Comparison of ENCODE assay signal across 14 cellular contexts in the genomic region with DNA sequence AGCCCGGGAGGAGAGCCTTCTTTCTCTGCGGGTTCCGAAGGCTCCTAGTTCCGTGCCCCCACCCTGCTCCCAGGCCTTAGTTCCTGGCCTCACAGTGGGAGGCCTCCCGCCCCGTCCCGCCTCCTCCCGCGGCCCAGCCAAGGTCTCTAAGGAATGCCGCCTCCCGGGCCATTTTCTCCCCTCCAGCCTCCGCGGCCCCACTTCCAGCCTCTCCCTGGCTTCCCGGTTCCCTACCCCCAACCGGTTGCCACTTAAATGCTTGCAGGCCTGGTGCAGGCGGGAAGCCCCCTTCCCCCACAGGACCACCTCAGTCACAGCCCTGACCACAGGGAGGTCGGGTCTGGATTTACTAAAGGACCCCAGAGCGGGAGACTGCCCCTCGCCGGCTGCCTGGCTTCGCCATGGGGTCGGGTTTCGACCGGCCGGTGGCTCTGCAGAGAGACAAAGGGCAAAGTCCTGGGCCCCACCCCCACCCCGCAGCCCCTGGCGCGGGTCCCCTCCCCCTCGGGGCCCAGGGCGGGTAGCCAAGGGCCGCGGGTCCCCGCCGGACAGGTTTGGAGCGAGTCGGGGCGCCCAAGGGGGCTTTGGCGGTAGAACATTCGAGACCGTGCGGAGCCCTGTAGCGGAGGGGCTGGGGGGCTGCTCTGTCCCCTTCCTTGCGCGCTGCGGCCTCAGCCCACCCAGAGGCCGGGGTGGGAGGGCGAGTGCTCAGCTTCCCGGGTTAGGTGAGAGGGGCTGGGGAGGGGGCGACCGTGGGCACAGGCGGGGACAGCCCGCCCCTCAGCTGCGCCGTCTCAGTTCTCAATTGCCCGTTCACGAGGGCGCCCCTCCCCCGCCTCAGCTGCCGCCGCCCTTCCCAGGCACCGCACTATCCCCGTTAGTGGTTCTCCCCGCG. TPM values are rescaled to one million over a fixed set of nuclear protein-coding genes. Genes with fewer than 3 reads are reported as not detected.
DNase-seq lines count a peak whose midpoint lies in the region; ATAC-seq and TF ChIP-seq lines count a peak whose summit lies in the region.
"Had no signal": no experiment of that assay in that cellular context is flagged by ENCODE, and none has a peak within 500 bp of the region (broad histone marks: within the 10 kb centered on the region; RNA-seq: fewer than 3 reads in every experiment).

No MANE protein-coding gene starts in this region.

- no peak for TF ChIP-seq CTCF in foreskin fibroblast (IDR thresholded peaks at IDR 0.05; ENCODE audit: low read depth, low read length)
- TF ChIP-seq CTCF in osteoblast (IDR thresholded peaks at IDR 0.05; ENCODE audit: extremely low read depth, low read depth, low read length): no peak
- TF ChIP-seq CTCF in left lung (IDR thresholded peaks at IDR 0.05): no peak

- peaks cover 18% of the 10 kb centered on the region for H3K79me2 ChIP-seq in osteoblast (ENCODE audit: insufficient read depth, low read length)

- H3K27ac ChIP-seq in osteoblast (ENCODE audit: low read depth, low read length) (no peak overlapping the region), left lung (no peak overlapping the region)
- H3K27ac ChIP-seq: heart right ventricle had no signal

- H3K4me3 ChIP-seq in foreskin fibroblast (ENCODE audit: low read depth in 1 of 2, low read length in 2 of 2) (peak overlapping the region; percentile 33 to 35), osteoblast (ENCODE audit: insufficient read depth, low read length) (peak overlapping the region; percentile 47), left lung (no peak overlapping the region)
- H3K4me3 ChIP-seq: GM12878, heart right ventricle had no signal

- peaks cover 22% of the 10 kb centered on the region for H3K4me1 ChIP-seq in osteoblast (ENCODE audit: insufficient read depth, low read length)
- no peaks in the 10 kb centered on the region for H3K4me1 ChIP-seq in left lung

- ATAC-seq in GM19397 (IDR thresholded peaks at IDR 0.05; ENCODE audit: unreplicated experiment): no peak
- no peak for ATAC-seq in GM18870 (IDR thresholded peaks at IDR 0.05; ENCODE audit: unreplicated experiment)
- ATAC-seq in left lung: no peak

- H3K9me3 ChIP-seq in osteoblast (ENCODE audit: low read depth, low read length) (no peaks in the 10 kb centered on the region), left lung (no peaks in the 10 kb centered on the region)
- H3K9me3 ChIP-seq: heart right ventricle had no signal

- peaks cover 46% of the 10 kb centered on the region for H3K27me3 ChIP-seq in osteoblast (ENCODE audit: insufficient read depth, low read length)
- H3K27me3 ChIP-seq in left lung: peaks cover 53 to 100% of the 10 kb centered on the region in 2 donors

- intact Hi-C loops in left lung (cut with DNase I): no loop called here

- peak overlapping the region; percentile 22 for H2AFZ ChIP-seq in osteoblast (ENCODE audit: low read length)

- DNase-seq in ELF-1 (ENCODE audit: low read depth, low spot score) (peak; percentile 94), NCI-H69 (lab: John Stamatoyannopoulos, UW) (peak; percentile 27), foreskin fibroblast (peak in 1 of 2 donors; percentile 58), osteoblast (ENCODE audit: insufficient read length, low spot score, missing footprints) (peak; percentile 77), left lung (no peak), inferior parietal cortex (ENCODE audit: extremely low spot score) (no peak)
- DNase-seq: activated naive CD4-positive, alpha-beta T cell; heart right ventricle; NCI-H1092; NCI-H774; stimulated activated CD4-positive, alpha-beta T cell treated with anti-CD3 and anti-CD28 coated beads, Interleukin-12 subunit alpha, Interleukin-12 subunit beta, amount 100 ng/mL, for 4 hours had no signal

- no peaks in the 10 kb centered on the region for H4K20me1 ChIP-seq in osteoblast (ENCODE audit: insufficient read depth, low read length)

- H3K4me2 ChIP-seq in osteoblast (ENCODE audit: insufficient read depth, low read length): peak overlapping the region; percentile 50

- H3K36me3 ChIP-seq in osteoblast (ENCODE audit: insufficient read depth, low read length): no peaks in the 10 kb centered on the region
- no peaks in the 10 kb centered on the region for H3K36me3 ChIP-seq in left lung
- H3K36me3 ChIP-seq: heart right ventricle had no signal

RNA-seq across cellular contexts. Expression of gene IGF2BP1, which starts 16.4 kb away (rescaled TPM):
- total RNA-seq in osteoblast: 0.59 and 1.4 TPM in 2 replicates
- under 1 TPM; 0.23 to 0.26 TPM for total RNA-seq in left lung
- total RNA-seq: heart right ventricle had no signal

RNA-seq across cellular contexts. Expression of gene GIP, which starts 45.2 kb away (rescaled TPM):
- total RNA-seq in osteoblast (not detected in 2 replicates), left lung (not detected)
- total RNA-seq: GM12878, heart right ventricle had no signal

Comparison
In these comparisons a context has a peak if more than half of its experiments do, and no peak if none do; other contexts are left out.
1. DNase-seq: peak in ELF-1 (single experiment), NCI-H69 (single experiment) and osteoblast (single experiment); none in left lung (0 of 2) and inferior parietal cortex (single experiment).
2. H3K4me3 ChIP-seq: peak in foreskin fibroblast (2 of 2) and osteoblast (single experiment); none in left lung (0 of 2).